ENCODE assay signal across 15 cellular contexts in genomic region chr9:125878241-125878640, GRCh38.
DNase-seq lines count a peak whose midpoint lies in the region; ATAC-seq lines count a peak whose summit lies in the region.
"Had no signal": no experiment of that assay in that cellular context is flagged by ENCODE, and none has a peak within 500 bp of the region (broad histone marks: within the 10 kb centered on the region; RNA-seq: fewer than 3 reads in every experiment).

No MANE protein-coding gene starts in this region.

- peaks cover 11% of the 10 kb centered on the region for H3K27me3 Mint-ChIP-seq in activated T-helper 2 cell treated with anti-CD3 and anti-CD28 coated beads, Interferon-gamma antibody, Interleukin-2, Interleukin-4, amounts not matched to agents 10 μg/mL and 5 μg/mL and 100 μg/mL, durations not matched to agents 14 hours and 24 hours and 36 hours (ENCODE audit: low read depth)
- H3K27me3 Mint-ChIP-seq: CD4-positive, CD25-positive, alpha-beta regulatory T cell had no signal

- intact Hi-C loops in activated T-helper 2 cell treated with anti-CD3 and anti-CD28 coated beads, Interferon-gamma antibody, Interleukin-2, Interleukin-4, amounts not matched to agents 10 μg/mL and 5 μg/mL and 100 μg/mL, durations not matched to agents 14 hours and 24 hours and 36 hours (cut with micrococcal nuclease): no loop called here

- no peaks in the 10 kb centered on the region for H3K4me1 Mint-ChIP-seq in activated T-helper 2 cell treated with anti-CD3 and anti-CD28 coated beads, Interferon-gamma antibody, Interleukin-2, Interleukin-4, amounts not matched to agents 10 μg/mL and 5 μg/mL and 100 μg/mL, durations not matched to agents 14 hours and 24 hours and 36 hours (ENCODE audit: low read depth)

- no peaks in the 10 kb centered on the region for H3K36me3 Mint-ChIP-seq in activated T-helper 2 cell treated with anti-CD3 and anti-CD28 coated beads, Interferon-gamma antibody, Interleukin-2, Interleukin-4, amounts not matched to agents 10 μg/mL and 5 μg/mL and 100 μg/mL, durations not matched to agents 14 hours and 24 hours and 36 hours (ENCODE audit: low read depth)
- H3K36me3 Mint-ChIP-seq: CD4-positive, CD25-positive, alpha-beta regulatory T cell had no signal

- no peak for ATAC-seq in HG02610 (IDR thresholded peaks at IDR 0.05; ENCODE audit: unreplicated experiment)
- ATAC-seq: esophagus mucosa, mucosa of descending colon had no signal

- no peaks in the 10 kb centered on the region for H3K9me3 Mint-ChIP-seq in activated T-helper 2 cell treated with anti-CD3 and anti-CD28 coated beads, Interferon-gamma antibody, Interleukin-2, Interleukin-4, amounts not matched to agents 10 μg/mL and 5 μg/mL and 100 μg/mL, durations not matched to agents 14 hours and 24 hours and 36 hours
- H3K9me3 Mint-ChIP-seq: CD4-positive, CD25-positive, alpha-beta regulatory T cell had no signal

- no peak overlapping the region for H3K4me3 Mint-ChIP-seq in activated T-helper 2 cell treated with anti-CD3 and anti-CD28 coated beads, Interferon-gamma antibody, Interleukin-2, Interleukin-4, amounts not matched to agents 10 μg/mL and 5 μg/mL and 100 μg/mL, durations not matched to agents 14 hours and 24 hours and 36 hours (ENCODE audit: low read depth)

- H3K27ac Mint-ChIP-seq in activated T-helper 2 cell treated with anti-CD3 and anti-CD28 coated beads, Interferon-gamma antibody, Interleukin-2, Interleukin-4, amounts not matched to agents 10 μg/mL and 5 μg/mL and 100 μg/mL, durations not matched to agents 14 hours and 24 hours and 36 hours: no peak overlapping the region
- H3K27ac Mint-ChIP-seq: CD4-positive, CD25-positive, alpha-beta regulatory T cell had no signal

- peak; percentile 88 for DNase-seq in EH (ENCODE audit: low read depth)
- peak; percentile 70 for DNase-seq in M059J (ENCODE audit: low read depth)
- DNase-seq in RKO (ENCODE audit: low spot score): peak; percentile 28
- DNase-seq in iPS-NIHi11 (ENCODE audit: low spot score): peak; percentile 19
- DNase-seq in activated T-helper 2 cell treated with anti-CD3 and anti-CD28 coated beads, Interferon-gamma antibody, Interleukin-2, Interleukin-4, amounts not matched to agents 10 μg/mL and 5 μg/mL and 100 μg/mL, durations not matched to agents 14 hours and 24 hours and 36 hours (ENCODE audit: low spot score): no peak
- DNase-seq in occipital lobe (lab: John Stamatoyannopoulos, UW): no peak
- no peak for DNase-seq in activated CD4-positive, alpha-beta T cell treated with anti-CD3 and anti-CD28 coated beads for 1 hour
- DNase-seq: activated naive CD4-positive, alpha-beta T cell treated with anti-CD3 and anti-CD28 coated beads, Interleukin-2, amount 50 U/mL, for 16 hours; CD4-positive, CD25-positive, alpha-beta regulatory T cell; mucosa of descending colon; OCI-M1; stomach; T-helper 9 cell had no signal

Comparison
In these comparisons a context has a peak if more than half of its experiments do, and no peak if none do; other contexts are left out.
1. DNase-seq: peak in EH (single experiment), M059J (single experiment), RKO (single experiment) and iPS-NIHi11 (single experiment); none in activated T-helper 2 cell treated with anti-CD3 and anti-CD28 coated beads, Interferon-gamma antibody, Interleukin-2, Interleukin-4, amounts not matched to agents 10 μg/mL and 5 μg/mL and 100 μg/mL, durations not matched to agents 14 hours and 24 hours and 36 hours (single experiment), occipital lobe (single experiment) and activated CD4-positive, alpha-beta T cell treated with anti-CD3 and anti-CD28 coated beads for 1 hour (single experiment).